ENCODE assay signal across 22 cellular contexts in genomic region chr5:109511980-109512744, GRCh38.
DNase-seq lines count a peak whose midpoint lies in the region; ATAC-seq, FAIRE-seq and TF ChIP-seq lines count a peak whose summit lies in the region.
"Had no signal": no experiment of that assay in that cellular context is flagged by ENCODE, and none has a peak within 500 bp of the region (broad histone marks: within the 10 kb centered on the region; RNA-seq: fewer than 3 reads in every experiment).

No MANE protein-coding gene starts in this region.

- ATAC-seq in K562: peak; percentile 53; the same call in 2 of the 3 replicates
- ATAC-seq: HCT116, PC-3 had no signal

- in situ Hi-C loops in K562 (cut with MboI): no loop called here

- H2AFZ ChIP-seq in OCI-LY7 (ENCODE audit: low read length) (peak overlapping the region; percentile 41; the same call in 1 of the 2 replicates), K562 (ENCODE audit: low read depth, low read length) (no peak overlapping the region)

- H3K4me2 ChIP-seq in DOHH2 (ENCODE audit: low read length): 0 out of 2 replicates have a peak overlapping the region, but pooled peaks have one; percentile 17
- 0 out of 2 replicates have a peak overlapping the region, but pooled peaks have one; percentile 5 for H3K4me2 ChIP-seq in OCI-LY7 (ENCODE audit: low read length)
- no peak overlapping the region for H3K4me2 ChIP-seq in K562 (ENCODE audit: insufficient read depth, low read length)
- H3K4me2 ChIP-seq: BLaER1, KMS-11 had no signal

- no peak for TF ChIP-seq CTCF in DOHH2 (IDR thresholded peaks at IDR 0.05; ENCODE audit: low read depth, low read length, poor library complexity, severe bottlenecking)
- TF ChIP-seq CTCF in OCI-LY7 (conservative IDR thresholded peaks at IDR 0.05; ENCODE audit: low read length): no peak
- TF ChIP-seq CTCF in K562 (IDR thresholded peaks at IDR 0.05 in 2 of 3, conservative IDR thresholded peaks at IDR 0.05 in 1 of 3; ENCODE audit: insufficient read depth in 2 of 3, low read depth in 1 of 3, low read length in 3 of 3): no peak
- TF ChIP-seq CTCF in neutrophil (IDR thresholded peaks at IDR 0.05): no peak
- no peak for TF ChIP-seq CTCF in prostate gland (IDR thresholded peaks at IDR 0.05)

- H3K4me1 ChIP-seq in DOHH2 (ENCODE audit: control insufficient read depth, low read length) (peaks cover 5% of the 10 kb centered on the region), OCI-LY7 (ENCODE audit: insufficient read depth, low read length, poor library complexity, severe bottlenecking) (no peaks in the 10 kb centered on the region), K562 (replicated peaks in 1 of 2; ENCODE audit: control insufficient read depth in 2 of 2, insufficient read depth in 2 of 2, low read length in 2 of 2) (no peaks in the 10 kb centered on the region; a peak in 2 of 5 replicates), neutrophil (ENCODE audit: control insufficient read depth in 1 of 2, insufficient read depth in 1 of 2, low read depth in 1 of 2, low read length in 1 of 2) (no peaks in the 10 kb centered on the region), prostate gland (replicated peaks) (no peaks in the 10 kb centered on the region)
- H3K4me1 ChIP-seq: BLaER1 had no signal

- CTCF ChIA-PET in OCI-LY7 (lab: Charles Lee; ENCODE audit: unreplicated experiment): no interaction called here
- CTCF ChIA-PET in K562 (lab: Yijun Ruan, JAX; ENCODE audit: low intra/inter-chr PET ratio): no interaction called here

- TF ChIP-seq POLR2A in K562 (conservative IDR thresholded peaks at IDR 0.05): no peak
- no peak for TF ChIP-seq POLR2A in prostate gland (IDR thresholded peaks at IDR 0.05)

- POLR2A ChIA-PET in OCI-LY7 (lab: Charles Lee) (no interaction called here), K562 (lab: Yijun Ruan, JAX) (no interaction called here)

- 1% methylated on average over 6 of the region's 8 CpGs for WGBS in K562 (ENCODE audit: insufficient coverage, low coverage, missing lambda C conversion rate)
- 72% methylated on average over 8 of the region's 8 CpGs for WGBS in prostate gland

- H3K36me3 ChIP-seq in DOHH2 (ENCODE audit: control insufficient read depth, low read length) (no peaks in the 10 kb centered on the region), OCI-LY7 (ENCODE audit: insufficient read depth, low read length) (no peaks in the 10 kb centered on the region), K562 (ENCODE audit: control insufficient read depth, insufficient read depth, low read length) (no peaks in the 10 kb centered on the region), neutrophil (no peaks in the 10 kb centered on the region), prostate gland (no peaks in the 10 kb centered on the region)
- H3K36me3 ChIP-seq: BLaER1, SJCRH30 had no signal

- no peak for TF ChIP-seq RAD21 in K562 (CRISPR knock-in tag; conservative IDR thresholded peaks at IDR 0.05 in 1 of 2, IDR thresholded peaks at IDR 0.05 in 1 of 2)

- H3K9ac ChIP-seq in K562 (ENCODE audit: insufficient read depth in 1 of 2, low read depth in 2 of 2, low read length in 2 of 2): no peak overlapping the region
- H3K9ac ChIP-seq: BLaER1, KMS-11 had no signal

- H3K27ac ChIP-seq in DOHH2 (ENCODE audit: low read depth, low read length): no peak overlapping the region
- H3K27ac ChIP-seq in OCI-LY7 (ENCODE audit: low read depth, low read length, poor library complexity, severe bottlenecking): no peak overlapping the region
- no peak overlapping the region for H3K27ac ChIP-seq in K562 (ENCODE audit: extremely low read depth, low read depth, low read length)
- peak overlapping the region; percentile 34 for H3K27ac ChIP-seq in neutrophil
- H3K27ac ChIP-seq in prostate gland: no peak overlapping the region
- H3K27ac ChIP-seq: BLaER1, KMS-11, RWPE1, SJCRH30 had no signal

- H3K9me3 ChIP-seq in DOHH2 (ENCODE audit: control insufficient read depth, insufficient read depth, low read length) (no peaks in the 10 kb centered on the region), OCI-LY7 (ENCODE audit: low read length) (no peaks in the 10 kb centered on the region), K562 (replicated peaks; ENCODE audit: control insufficient read depth, insufficient read depth, low read depth, low read length) (no peaks in the 10 kb centered on the region), neutrophil (no peaks in the 10 kb centered on the region), prostate gland (no peaks in the 10 kb centered on the region)
- H3K9me3 ChIP-seq: BLaER1, SJCRH30 had no signal

- H3K4me3 ChIP-seq in DOHH2 (ENCODE audit: low read length) (no peak overlapping the region), OCI-LY7 (ENCODE audit: low read depth, low read length, poor library complexity, severe bottlenecking) (no peak overlapping the region), K562 (no peak overlapping the region), neutrophil (ENCODE audit: low read depth in 1 of 2, low read length in 1 of 2) (no peak overlapping the region), prostate gland (no peak overlapping the region)
- H3K4me3 ChIP-seq: BLaER1, SJCRH30 had no signal

- FAIRE-seq in K562 (lab: Jason Lieb, UNC): no peak
- FAIRE-seq: G401.6 had no signal

- no peaks in the 10 kb centered on the region for H3K79me2 ChIP-seq in DOHH2 (ENCODE audit: control insufficient read depth, low read length)
- H3K79me2 ChIP-seq in OCI-LY7 (ENCODE audit: insufficient read depth, low read depth, low read length): no peaks in the 10 kb centered on the region
- H3K79me2 ChIP-seq in K562 (ENCODE audit: control insufficient read depth, insufficient read depth, low read length): no peaks in the 10 kb centered on the region

- TF ChIP-seq EP300 in K562 (IDR thresholded peaks at IDR 0.05; ENCODE audit: low read length): peak; percentile 35

- no peaks in the 10 kb centered on the region for H3K27me3 ChIP-seq in DOHH2 (ENCODE audit: control insufficient read depth, low read length)
- no peaks in the 10 kb centered on the region for H3K27me3 ChIP-seq in K562 (ENCODE audit: control insufficient read depth in 2 of 2, insufficient read depth in 2 of 2, low read length in 2 of 2)
- H3K27me3 ChIP-seq in neutrophil: no peaks in the 10 kb centered on the region
- no peaks in the 10 kb centered on the region for H3K27me3 ChIP-seq in prostate gland (replicated peaks; ENCODE audit: insufficient read depth)
- H3K27me3 ChIP-seq: BLaER1, SJCRH30 had no signal

- no peaks in the 10 kb centered on the region for H3F3A ChIP-seq in DOHH2 (ENCODE audit: control insufficient read depth, insufficient read depth)

- BruUV-seq in OCI-LY7 (replicated peaks; lab: Mats Ljungman, UMichigan) (no TSS peak), K562 (replicated peaks; lab: Mats Ljungman, UMichigan) (no TSS peak)

- DNase-seq in OCI-LY7 (ENCODE audit: low spot score) (no peak), K562 (ENCODE audit: extremely low read depth in 1 of 4, low spot score in 3 of 4) (peak in 2 of 4 experiments; percentile 6 to 26), retina (no peak), cerebellar cortex (ENCODE audit: low spot score) (no peak), prostate gland (ENCODE audit: low spot score) (no peak)
- DNase-seq: CD8-positive, alpha-beta memory T cell; DMS79 treated with DMSO at 0.1 percent for 48 hours; NCI-H1048; NCI-H1436 treated with DMSO at 0.1 percent for 48 hours; NCI-H2081 treated with DMSO at 0.1 percent for 48 hours; NCI-H510A treated with DMSO at 0.1 percent for 48 hours; NCI-H82; PC-3; SJCRH30; T-helper 1 cell had no signal

- intact Hi-C loops in OCI-LY7 (cut with micrococcal nuclease; ENCODE audit: unreplicated experiment) (no loop called here), K562 (cut with micrococcal nuclease) (no loop called here), prostate gland (cut with DNase I) (no loop called here)

- H3K9me1 ChIP-seq in K562 (ENCODE audit: control insufficient read depth, insufficient read depth, low read length): no peaks in the 10 kb centered on the region

- H4K20me1 ChIP-seq in DOHH2 (ENCODE audit: control insufficient read depth, insufficient read depth, low read depth, low read length) (no peaks in the 10 kb centered on the region), OCI-LY7 (ENCODE audit: insufficient read depth, low read length) (no peaks in the 10 kb centered on the region), K562 (replicated peaks; ENCODE audit: control insufficient read depth, insufficient read depth, low read length) (no peaks in the 10 kb centered on the region)
- H4K20me1 ChIP-seq: BLaER1 had no signal

- H3K9me2 ChIP-seq in DOHH2 (replicated peaks; ENCODE audit: control insufficient read depth, low read length): no peaks in the 10 kb centered on the region
- no peaks in the 10 kb centered on the region for H3K9me2 ChIP-seq in OCI-LY7 (ENCODE audit: insufficient read depth, low read length)

TF ChIP-seq in K562, 482 proteins besides CTCF, POLR2A, EP300 and RAD21 (continues in another document):
- TF ChIP-seq TFAM (CRISPR knock-in tag; conservative IDR thresholded peaks at IDR 0.05): no peak
- no peak for TF ChIP-seq ZC3H4 (CRISPR knock-in tag; IDR thresholded peaks at IDR 0.05; ENCODE audit: borderline replicate concordance)
- TF ChIP-seq RNF219 (CRISPR knock-in tag; IDR thresholded peaks at IDR 0.05): no peak
